ENCODE assay signal across 23 cellular contexts in the genomic region with DNA sequence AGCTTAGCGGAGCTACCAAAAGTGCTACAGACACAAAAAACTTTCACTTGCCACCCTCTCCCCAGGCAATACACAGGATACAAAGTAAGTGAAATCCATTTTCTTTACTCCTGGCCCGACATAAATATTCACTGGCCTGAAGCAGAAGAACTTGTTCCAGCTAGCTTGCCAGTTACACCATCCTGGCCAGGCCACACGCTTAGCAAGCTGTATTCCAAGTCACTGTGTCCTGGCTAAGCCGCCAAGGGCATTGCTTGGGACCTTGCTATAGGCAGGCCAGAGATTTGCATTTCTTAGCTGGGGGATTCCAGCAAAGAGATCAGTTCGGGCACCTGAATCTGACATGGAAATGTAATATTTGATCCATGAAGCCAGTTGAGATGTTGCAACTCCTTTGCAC.
DNase-seq lines count a peak whose midpoint lies in the region; ATAC-seq and TF ChIP-seq lines count a peak whose summit lies in the region.
"Had no signal": no experiment of that assay in that cellular context is flagged by ENCODE, and none has a peak within 500 bp of the region (broad histone marks: within the 10 kb centered on the region; RNA-seq: fewer than 3 reads in every experiment).

No MANE protein-coding gene starts in this region.

- TF ChIP-seq POLR2A in thyroid gland (IDR thresholded peaks at IDR 0.05), result no peak

- H3K4me1 Mint-ChIP-seq in brain (peaks cover 32% of the 10 kb centered on the region), nephron (peaks cover 27% of the 10 kb centered on the region)
- H3K4me1 Mint-ChIP-seq: activated CD4-positive, alpha-beta T cell treated with anti-CD3 and anti-CD28 coated beads, Interleukin-2, amount 10 ng/mL, durations not matched to agents 7 days and 5 days; stimulated activated effector memory CD8-positive, alpha-beta T cell treated with anti-CD3 and anti-CD28 coated beads, Interleukin-12 subunit alpha, Interleukin-12 subunit beta, amount 100 ng/mL, for 72 hours had no signal

- H3K36me3 ChIP-seq in heart right ventricle, result no peaks in the 10 kb centered on the region
- no peaks in the 10 kb centered on the region for H3K36me3 ChIP-seq in skeletal muscle tissue (ENCODE audit: control insufficient read depth in 3 of 3, insufficient read depth in 3 of 3, low read length in 3 of 3)
- H3K36me3 ChIP-seq in thyroid gland, result no peaks in the 10 kb centered on the region
- H3K36me3 ChIP-seq: spleen had no signal

- WGBS in heart right ventricle, 2 donors, result 58 to 65% methylated on average over 5 of the region's 5 CpGs
- WGBS in thyroid gland, 2 donors, result 93 to 95% methylated on average over 5 of the region's 5 CpGs

- no peaks in the 10 kb centered on the region for H3K27me3 Mint-ChIP-seq in brain
- H3K27me3 Mint-ChIP-seq in nephron (ENCODE audit: low read depth), result no peaks in the 10 kb centered on the region

- H3K4me1 ChIP-seq in heart right ventricle (peaks cover 0 to 25% (median 2%) of the 10 kb centered on the region in 9 donors), skeletal muscle tissue (ENCODE audit: control insufficient read depth in 3 of 3, insufficient read depth in 3 of 3, low read length in 3 of 3) (peaks cover 11 to 12% (median 11%) of the 10 kb centered on the region in 3 donors), thyroid gland (no peaks in the 10 kb centered on the region)
- H3K4me1 ChIP-seq: spleen had no signal

- no peaks in the 10 kb centered on the region for H3K27me3 ChIP-seq in heart right ventricle
- H3K27me3 ChIP-seq in skeletal muscle tissue (ENCODE audit: control insufficient read depth in 3 of 3, insufficient read depth in 3 of 3, low read length in 3 of 3), result no peaks in the 10 kb centered on the region
- H3K27me3 ChIP-seq in thyroid gland, result no peaks in the 10 kb centered on the region

- no peaks in the 10 kb centered on the region for H3K36me3 Mint-ChIP-seq in brain
- no peaks in the 10 kb centered on the region for H3K36me3 Mint-ChIP-seq in nephron (ENCODE audit: low read depth)
- H3K36me3 Mint-ChIP-seq: stimulated activated effector memory CD8-positive, alpha-beta T cell treated with anti-CD3 and anti-CD28 coated beads, Interleukin-12 subunit alpha, Interleukin-12 subunit beta, amount 100 ng/mL, for 72 hours had no signal

- no peaks in the 10 kb centered on the region for H3K9me3 Mint-ChIP-seq in brain
- no peaks in the 10 kb centered on the region for H3K9me3 Mint-ChIP-seq in nephron
- H3K9me3 Mint-ChIP-seq: activated CD4-positive, alpha-beta T cell treated with anti-CD3 and anti-CD28 coated beads, Interleukin-2, amount 10 ng/mL, durations not matched to agents 7 days and 5 days; stimulated activated effector memory CD8-positive, alpha-beta T cell treated with anti-CD3 and anti-CD28 coated beads, Interleukin-12 subunit alpha, Interleukin-12 subunit beta, amount 100 ng/mL, for 72 hours had no signal

- H3K27ac ChIP-seq in heart right ventricle, result peak overlapping the region; percentile 31 to 83 (median 70)
- H3K27ac ChIP-seq in skeletal muscle tissue (ENCODE audit: low read depth, low read length), result peak overlapping the region; percentile 20
- no peak overlapping the region for H3K27ac ChIP-seq in thyroid gland
- H3K27ac ChIP-seq: C4-2B, HL-60, spleen had no signal

- peak; percentile 78 to 97 (median 92) for ATAC-seq in heart right ventricle
- ATAC-seq: Panc1 had no signal

- no peak overlapping the region for H3K4me3 ChIP-seq in heart right ventricle
- H3K4me3 ChIP-seq in skeletal muscle tissue (ENCODE audit: low read length in 3 of 3), result no peak overlapping the region
- no peak overlapping the region for H3K4me3 ChIP-seq in thyroid gland (replicated peaks in 1 of 3)
- H3K4me3 ChIP-seq: spleen had no signal

- H3K9me3 ChIP-seq in heart right ventricle (no peaks in the 10 kb centered on the region), skeletal muscle tissue (ENCODE audit: control insufficient read depth in 3 of 3, low read length in 3 of 3) (no peaks in the 10 kb centered on the region), thyroid gland (no peaks in the 10 kb centered on the region)
- H3K9me3 ChIP-seq: spleen had no signal

- H3K4me3 Mint-ChIP-seq in brain, result no peak overlapping the region
- no peak overlapping the region for H3K4me3 Mint-ChIP-seq in nephron
- H3K4me3 Mint-ChIP-seq: activated CD4-positive, alpha-beta T cell treated with anti-CD3 and anti-CD28 coated beads, Interleukin-2, amount 10 ng/mL, durations not matched to agents 7 days and 5 days; stimulated activated effector memory CD8-positive, alpha-beta T cell treated with anti-CD3 and anti-CD28 coated beads, Interleukin-12 subunit alpha, Interleukin-12 subunit beta, amount 100 ng/mL, for 72 hours had no signal

- no peak for TF ChIP-seq CTCF in brain (conservative IDR thresholded peaks at IDR 0.05)
- no peak for TF ChIP-seq CTCF in heart right ventricle (IDR thresholded peaks at IDR 0.05)
- TF ChIP-seq CTCF in nephron (IDR thresholded peaks at IDR 0.05; ENCODE audit: unreplicated experiment in 3 of 3), result no peak
- TF ChIP-seq CTCF in thyroid gland (IDR thresholded peaks at IDR 0.05), result no peak

- DNase-seq in heart right ventricle (peak; percentile 38 to 41), NOMO-1 treated with DMSO at 0.1 percent for 48 hours (lab: John Stamatoyannopoulos, UW; ENCODE audit: unreplicated experiment) (no peak), thyroid gland (no peak)
- no peak for DNase-seq in stimulated activated CD4-positive, alpha-beta T cell treated with anti-CD3 and anti-CD28 coated beads, Interleukin-1b, Interleukin-23, amount 100 ng/mL, for 48 hours
- DNase-seq: activated CD4-positive, alpha-beta T cell treated with anti-CD3 and anti-CD28 coated beads, Interleukin-2, amount 10 ng/mL, durations not matched to agents 7 days and 5 days; activated T-cell treated with anti-CD3 and anti-CD28 coated beads, Interleukin-2, amount 50 U/mL, for 48 hours; DMS79; glutamatergic neuron; Karpas-422; mesenchymal stem cell; NCI-H524; NK-92 treated with Interleukin-12 subunit alpha and Interleukin-12 subunit beta, amount 100 ng/mL, for 24 hours; SIG-M5; spleen; stimulated activated CD4-positive, alpha-beta T cell treated with anti-CD3 and anti-CD28 coated beads, Interleukin-4, amount 100 ng/mL, for 1 hour; T-helper 9 cell had no signal

- H3K9ac ChIP-seq in skeletal muscle tissue (ENCODE audit: low read depth in 1 of 3, low read length in 3 of 3), result peak overlapping the region in 2 of 3 donors; percentile 51 to 65

- intact Hi-C loops in heart right ventricle (cut with DNase I), result no loop called here
- intact Hi-C loops in thyroid gland (cut with DNase I), result no loop called here

- H3K27ac Mint-ChIP-seq in brain (peak overlapping the region; percentile 17 to 94 (median 80)), nephron (peak overlapping the region in 2 of 3 experiments; percentile 9 to 83)
- H3K27ac Mint-ChIP-seq: activated CD4-positive, alpha-beta T cell treated with anti-CD3 and anti-CD28 coated beads, Interleukin-2, amount 10 ng/mL, durations not matched to agents 7 days and 5 days; stimulated activated effector memory CD8-positive, alpha-beta T cell treated with anti-CD3 and anti-CD28 coated beads, Interleukin-12 subunit alpha, Interleukin-12 subunit beta, amount 100 ng/mL, for 72 hours had no signal

Comparison
In these comparisons a context has a peak if more than half of its experiments do, and no peak if none do; other contexts are left out.
1. DNase-seq: peak in heart right ventricle (2 of 2); none in stimulated activated CD4-positive, alpha-beta T cell treated with anti-CD3 and anti-CD28 coated beads, Interleukin-1b, Interleukin-23, amount 100 ng/mL, for 48 hours (single experiment), NOMO-1 treated with DMSO at 0.1 percent for 48 hours (single experiment) and thyroid gland (0 of 2).
2. H3K27ac ChIP-seq: peak in heart right ventricle (10 of 10) and skeletal muscle tissue (single experiment); none in thyroid gland (0 of 3).